Comparison of ENCODE assay signal across 1 cellular context in genomic region chrX:69718102-69718501, GRCh38.
TF ChIP-seq lines count a peak whose summit lies in the region.

No MANE protein-coding gene starts in this region.

TF ChIP-seq in SK-N-SH, 30 proteins besides CTCF, POLR2A, EP300 and RAD21 (continued from another document):
- no peak for TF ChIP-seq USF1 (IDR thresholded peaks at IDR 0.05; ENCODE audit: borderline replicate concordance, low read depth)
- no peak for TF ChIP-seq REST (IDR thresholded peaks at IDR 0.05; ENCODE audit: low read depth, low read length)
- no peak for TF ChIP-seq CHD2 (IDR thresholded peaks at IDR 0.05; ENCODE audit: low read length, partially characterized antibody)
- no peak for TF ChIP-seq USF2 (IDR thresholded peaks at IDR 0.05; ENCODE audit: borderline replicate concordance, low read depth, low read length)
- no peak for TF ChIP-seq TEAD4 (IDR thresholded peaks at IDR 0.05; ENCODE audit: borderline replicate concordance, insufficient read depth)
- no peak for TF ChIP-seq TCF12 (IDR thresholded peaks at IDR 0.05)
- no peak for TF ChIP-seq IRF3 (IDR thresholded peaks at IDR 0.05; ENCODE audit: low read depth, low read length)
- no peak for TF ChIP-seq FOXM1 (IDR thresholded peaks at IDR 0.05; ENCODE audit: low read depth)
- no peak for TF ChIP-seq EZH2phosphoT487 (IDR thresholded peaks at IDR 0.05; ENCODE audit: borderline replicate concordance, low read depth)
- no peak for TF ChIP-seq TAF1 (IDR thresholded peaks at IDR 0.05; ENCODE audit: borderline replicate concordance, low read depth, low read length)
